Comparison of ENCODE assay signal across 1 cellular context in the genomic region with DNA sequence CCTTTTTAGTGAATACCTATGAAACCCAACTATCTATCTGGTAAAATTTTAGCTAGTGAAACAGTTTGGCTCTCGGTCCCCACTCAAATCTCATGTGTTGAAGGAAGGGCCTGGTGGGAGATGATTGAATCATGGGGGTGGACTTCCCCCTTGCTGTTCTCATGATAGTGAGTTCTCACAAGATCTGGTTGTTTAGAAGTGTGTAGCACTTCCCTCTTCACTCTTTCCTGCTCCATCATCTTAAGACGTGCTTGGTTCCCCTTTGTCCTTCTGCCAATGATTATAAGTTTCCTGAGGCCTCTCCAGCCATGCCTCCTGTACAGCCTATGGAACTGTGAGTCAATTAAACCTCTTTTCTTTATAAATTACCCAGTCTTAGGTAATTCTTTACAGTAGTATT. TPM values are rescaled to one million over a fixed set of nuclear protein-coding genes. Genes with fewer than 3 reads are reported as not detected.
"Had no signal": no experiment of that assay in that cellular context is flagged by ENCODE, and none has a peak within 500 bp of the region (broad histone marks: within the 10 kb centered on the region; RNA-seq: fewer than 3 reads in every experiment).

No MANE protein-coding gene starts in this region.

RNA-seq across cellular contexts. Expression of gene DZIP1, which starts 24.5 kb away (rescaled TPM):
- total RNA-seq: natural killer cell had no signal
